ENCODE assay signal across 23 cellular contexts in genomic region chr11:106463796-106464201, GRCh38.
DNase-seq lines count a peak whose midpoint lies in the region; FAIRE-seq and TF ChIP-seq lines count a peak whose summit lies in the region.
"Had no signal": no experiment of that assay in that cellular context is flagged by ENCODE, and none has a peak within 500 bp of the region (broad histone marks: within the 10 kb centered on the region; RNA-seq: fewer than 3 reads in every experiment).

No MANE protein-coding gene starts in this region.

- H3K27ac Mint-ChIP-seq in chondrocyte (ENCODE audit: unreplicated experiment) (peak overlapping the region; percentile 91), HFFc6 (no peak overlapping the region)
- no peak overlapping the region for H3K27ac Mint-ChIP-seq in CD8-positive, alpha-beta memory T cell
- H3K27ac Mint-ChIP-seq: activated naive CD4-positive, alpha-beta T cell treated with anti-CD3 and anti-CD28 coated beads for 36 hours had no signal

- POLR2A ChIA-PET in CD8-positive, alpha-beta memory T cell (lab: Charles Lee) = no interaction called here

- FAIRE-seq in frontal cortex (lab: Jason Lieb, UNC) = no peak
- FAIRE-seq: colon, H1 had no signal

- TF ChIP-seq CTCF in chondrocyte (IDR thresholded peaks at IDR 0.05) = no peak
- TF ChIP-seq CTCF in retinal pigment epithelial cell (conservative IDR thresholded peaks at IDR 0.05; ENCODE audit: low read depth, low read length) = no peak
- TF ChIP-seq CTCF in HFFc6 (IDR thresholded peaks at IDR 0.05) = no peak

- H3K4me1 Mint-ChIP-seq in chondrocyte (ENCODE audit: low read depth) = peaks cover 88% of the 10 kb centered on the region
- no peaks in the 10 kb centered on the region for H3K4me1 Mint-ChIP-seq in CD8-positive, alpha-beta memory T cell
- H3K4me1 Mint-ChIP-seq in HFFc6 (ENCODE audit: low read depth) = peaks cover 66% of the 10 kb centered on the region

- H3K36me3 Mint-ChIP-seq in chondrocyte (ENCODE audit: low read depth) = no peaks in the 10 kb centered on the region
- peaks cover 0 to 2% (median 0%) of the 10 kb centered on the region in 3 donors for H3K36me3 Mint-ChIP-seq in CD8-positive, alpha-beta memory T cell
- H3K36me3 Mint-ChIP-seq in HFFc6 (ENCODE audit: low read depth) = peaks cover 3% of the 10 kb centered on the region; the same call in 1 of the 2 replicates

- no peaks in the 10 kb centered on the region for H3K36me3 ChIP-seq in CD8-positive, alpha-beta memory T cell (ENCODE audit: insufficient read depth, low read length)

- no peaks in the 10 kb centered on the region for H3K4me1 ChIP-seq in CD8-positive, alpha-beta memory T cell (ENCODE audit: insufficient read depth, low read length)

- H3K9me3 Mint-ChIP-seq in chondrocyte (ENCODE audit: low read depth) (no peaks in the 10 kb centered on the region), HFFc6 (no peaks in the 10 kb centered on the region)
- peaks cover 0 to 10% (median 6%) of the 10 kb centered on the region in 5 donors for H3K9me3 Mint-ChIP-seq in CD8-positive, alpha-beta memory T cell
- H3K9me3 Mint-ChIP-seq: neural crest cell had no signal

- H3K27me3 Mint-ChIP-seq in chondrocyte (ENCODE audit: low read depth) (no peaks in the 10 kb centered on the region), HFFc6 (ENCODE audit: insufficient read depth) (no peaks in the 10 kb centered on the region; the same call in 1 of the 2 replicates)
- no peaks in the 10 kb centered on the region for H3K27me3 Mint-ChIP-seq in CD8-positive, alpha-beta memory T cell

- no peak overlapping the region for H3K27ac ChIP-seq in CD8-positive, alpha-beta memory T cell (ENCODE audit: low read depth, low read length)
- H3K27ac ChIP-seq: RWPE1 had no signal

- DNase-seq in NCI-H446 treated with DMSO at 0.1 percent for 48 hours (lab: John Stamatoyannopoulos, UW) (peak; percentile 41), chondrocyte (ENCODE audit: low spot score) (no peak), left kidney (ENCODE audit: low read depth, low spot score) (peak; percentile 16), retinal pigment epithelial cell (ENCODE audit: low read depth) (peak; percentile 59), HFFc6 (no peak), frontal cortex (ENCODE audit: low spot score in 2 of 2) (no peak), SKM-1 (lab: John Stamatoyannopoulos, UW; ENCODE audit: unreplicated experiment) (no peak)
- no peak for DNase-seq in CD8-positive, alpha-beta memory T cell
- DNase-seq: activated CD4-positive, alpha-beta T cell treated with anti-CD3 and anti-CD28 coated beads for 1 hour; activated CD8-positive, alpha-beta memory T cell treated with anti-CD3 and anti-CD28 coated beads for 24 hours; activated naive CD4-positive, alpha-beta T cell treated with anti-CD3 and anti-CD28 coated beads for 36 hours; activated T-cell treated with anti-CD3 and anti-CD28 coated beads, Interleukin-2, amount 50 U/mL, for 48 hours; AML-193; anterior cingulate cortex; kidney glomerular epithelial cell; mucosa of descending colon; NCI-H1105 treated with DMSO at 0.1 percent for 48 hours; NCI-H2081 treated with DMSO at 0.1 percent for 48 hours; NCI-H510A had no signal

- CTCF ChIA-PET in CD8-positive, alpha-beta memory T cell (lab: Charles Lee) = no interaction called here

- no peak overlapping the region for H3K4me3 ChIP-seq in retinal pigment epithelial cell (ENCODE audit: low read length)
- no peak overlapping the region for H3K4me3 ChIP-seq in CD8-positive, alpha-beta memory T cell (ENCODE audit: low read length)
- H3K4me3 ChIP-seq: mucosa of descending colon had no signal

- no peak overlapping the region for H3K4me3 Mint-ChIP-seq in chondrocyte (ENCODE audit: unreplicated experiment)
- H3K4me3 Mint-ChIP-seq in CD8-positive, alpha-beta memory T cell = no peak overlapping the region
- no peak overlapping the region for H3K4me3 Mint-ChIP-seq in HFFc6
- H3K4me3 Mint-ChIP-seq: activated naive CD4-positive, alpha-beta T cell treated with anti-CD3 and anti-CD28 coated beads for 36 hours; neural crest cell had no signal

- H3K27me3 ChIP-seq in CD8-positive, alpha-beta memory T cell (ENCODE audit: insufficient read depth, low read length, poor library complexity, severe bottlenecking) = no peaks in the 10 kb centered on the region

- no peaks in the 10 kb centered on the region for H3K9me3 ChIP-seq in CD8-positive, alpha-beta memory T cell (ENCODE audit: low read length)

Comparison
In these comparisons a context has a peak if more than half of its experiments do, and no peak if none do; other contexts are left out.
1. DNase-seq: peak in NCI-H446 treated with DMSO at 0.1 percent for 48 hours (single experiment), left kidney (single experiment) and retinal pigment epithelial cell (single experiment); none in chondrocyte (single experiment), CD8-positive, alpha-beta memory T cell (0 of 5), HFFc6 (single experiment), frontal cortex (0 of 2) and SKM-1 (single experiment).